ENCODE assay signal across 12 cellular contexts in the genomic region with DNA sequence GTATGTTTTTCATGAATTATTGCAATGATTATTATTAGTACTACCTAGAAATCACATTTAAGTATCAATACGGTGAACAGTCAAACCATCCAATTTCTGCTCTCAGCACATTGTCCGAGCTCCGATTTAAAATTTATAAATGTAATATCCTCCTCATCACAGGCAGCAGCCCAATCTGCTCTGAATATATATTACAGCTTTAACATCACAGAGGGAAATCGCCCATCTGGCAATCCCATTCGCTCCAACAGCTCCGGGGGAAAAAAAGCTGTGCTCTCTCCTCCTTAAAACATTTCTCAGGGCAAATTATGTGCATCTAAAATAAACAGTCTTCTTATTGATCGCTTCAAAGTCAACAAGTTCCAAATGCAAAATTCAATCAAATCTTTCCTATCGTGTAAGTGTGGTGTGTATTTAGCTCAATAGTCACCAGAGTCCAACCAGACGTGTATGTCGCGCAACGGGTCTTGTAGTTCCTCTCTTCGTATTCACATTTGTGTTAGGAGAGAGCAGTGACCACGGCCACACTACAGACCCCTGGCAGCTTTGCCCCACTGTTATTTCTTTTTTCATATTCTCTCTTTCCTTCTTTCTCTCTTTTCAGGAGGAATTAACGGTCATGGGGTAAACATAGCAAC. TPM values are rescaled to one million over a fixed set of nuclear protein-coding genes. Genes with fewer than 3 reads are reported as not detected.
DNase-seq lines count a peak whose midpoint lies in the region; ATAC-seq, FAIRE-seq and TF ChIP-seq lines count a peak whose summit lies in the region.
"Had no signal": no experiment of that assay in that cellular context is flagged by ENCODE, and none has a peak within 500 bp of the region (broad histone marks: within the 10 kb centered on the region; RNA-seq: fewer than 3 reads in every experiment).

No MANE protein-coding gene starts in this region.

- H3K4me1 ChIP-seq in PC-9 (replicated peaks; ENCODE audit: insufficient read depth): no peaks in the 10 kb centered on the region
- peaks cover 62% of the 10 kb centered on the region for H3K4me1 ChIP-seq in neural progenitor cell

- TSS peak; percentile 23 for BruUV-seq in PC-9 (replicated peaks; lab: Mats Ljungman, UMichigan)

- H3K79me2 ChIP-seq in PC-9 (ENCODE audit: low read depth) (0 out of 2 replicates have a peak, but pooled peaks cover 5% of the 10 kb centered on the region), neural progenitor cell (ENCODE audit: low read depth) (peaks cover 73% of the 10 kb centered on the region)

- H4K20me1 ChIP-seq in PC-9 (ENCODE audit: insufficient read depth) (no peaks in the 10 kb centered on the region), neural progenitor cell (ENCODE audit: low read depth) (peaks cover 4% of the 10 kb centered on the region)

- peak overlapping the region; percentile 91 for H3K27ac Mint-ChIP-seq in neural progenitor cell
- no peak overlapping the region for H3K27ac Mint-ChIP-seq in activated naive CD4-positive, alpha-beta T cell treated with anti-CD3 and anti-CD28 coated beads, Interleukin-2, amount 10 ng/mL, durations not matched to agents 7 days and 5 days
- H3K27ac Mint-ChIP-seq: CD4-positive, CD25-positive, alpha-beta regulatory T cell; IgD-negative memory B cell had no signal

- no peaks in the 10 kb centered on the region for H3K27me3 ChIP-seq in PC-9 (ENCODE audit: insufficient read depth, low read depth)
- no peaks in the 10 kb centered on the region for H3K27me3 ChIP-seq in neural progenitor cell

- H3K36me3 Mint-ChIP-seq in neural progenitor cell: peaks cover under 1% of the 10 kb centered on the region
- no peaks in the 10 kb centered on the region for H3K36me3 Mint-ChIP-seq in activated naive CD4-positive, alpha-beta T cell treated with anti-CD3 and anti-CD28 coated beads, Interleukin-2, amount 10 ng/mL, durations not matched to agents 7 days and 5 days
- H3K36me3 Mint-ChIP-seq: CD4-positive, CD25-positive, alpha-beta regulatory T cell; IgD-negative memory B cell had no signal

- peak overlapping the region; percentile 24 for H3K9ac ChIP-seq in neural progenitor cell

- H3K9me2 ChIP-seq in PC-9 (ENCODE audit: insufficient read depth): no peaks in the 10 kb centered on the region

- H3K4me2 ChIP-seq in PC-9 (no peak overlapping the region), neural progenitor cell (peak overlapping the region; percentile 95)

- FAIRE-seq in GM12891 (lab: Jason Lieb, UNC): no peak
- FAIRE-seq: TTC549 had no signal

- DNase-seq in AG09309 (ENCODE audit: low read depth) (no peak), PC-9 (no peak), fibroblast of pulmonary artery (ENCODE audit: low read depth) (peak; percentile 14), neural progenitor cell (ENCODE audit: low spot score) (no peak), left colon (no peak), GM12891 (ENCODE audit: insufficient read length, low spot score) (no peak)
- no peak for DNase-seq in activated naive CD4-positive, alpha-beta T cell treated with anti-CD3 and anti-CD28 coated beads, Interleukin-2, amount 10 ng/mL, durations not matched to agents 7 days and 5 days
- DNase-seq: CD4-positive, CD25-positive, alpha-beta regulatory T cell; cerebellar nuclear complex had no signal

- CTCF ChIA-PET in PC-9 (lab: Charles Lee): interaction anchor here (0.7 kb wide), 1 partner anchor 21 kb away, joined by 3 read pairs; no protein-coding TSS in a partner anchor
- CTCF ChIA-PET in activated naive CD4-positive, alpha-beta T cell treated with anti-CD3 and anti-CD28 coated beads, Interleukin-2, amount 10 ng/mL, durations not matched to agents 7 days and 5 days (lab: Charles Lee): interaction anchor here (0.7 kb wide), 1 partner anchor 16 kb away, joined by 3 read pairs; no protein-coding TSS in a partner anchor

- H3K27ac ChIP-seq in PC-9 (no peak overlapping the region), neural progenitor cell (peak overlapping the region; percentile 36)

- no peaks in the 10 kb centered on the region for H3K9me3 Mint-ChIP-seq in neural progenitor cell
- H3K9me3 Mint-ChIP-seq in activated naive CD4-positive, alpha-beta T cell treated with anti-CD3 and anti-CD28 coated beads, Interleukin-2, amount 10 ng/mL, durations not matched to agents 7 days and 5 days: no peaks in the 10 kb centered on the region

- H3K4me3 ChIP-seq in AG09309 (ENCODE audit: control insufficient read depth, low read depth, low read length) (peak overlapping the region; percentile 90), PC-9 (no peak overlapping the region), fibroblast of pulmonary artery (replicated peaks; ENCODE audit: low read depth, low read length) (peak overlapping the region; percentile 79), neural progenitor cell (peak overlapping the region; percentile 92)

- H2AFZ ChIP-seq in PC-9: no peak overlapping the region
- H2AFZ ChIP-seq in neural progenitor cell (replicated peaks): no peak overlapping the region

- POLR2A ChIA-PET in PC-9 (lab: Charles Lee; ENCODE audit: unreplicated experiment): no interaction called here

- H3K4me1 Mint-ChIP-seq in neural progenitor cell: peaks cover 41% of the 10 kb centered on the region
- no peaks in the 10 kb centered on the region for H3K4me1 Mint-ChIP-seq in activated naive CD4-positive, alpha-beta T cell treated with anti-CD3 and anti-CD28 coated beads, Interleukin-2, amount 10 ng/mL, durations not matched to agents 7 days and 5 days
- H3K4me1 Mint-ChIP-seq: CD4-positive, CD25-positive, alpha-beta regulatory T cell had no signal

- intact Hi-C loops in PC-9 (cut with micrococcal nuclease; ENCODE audit: unreplicated experiment) (loop anchor here (10.0 kb wide), 1 partner anchor 691 kb away; no protein-coding TSS in a partner anchor), left colon (cut with DNase I, micrococcal nuclease) (no loop called here)

- no peak for TF ChIP-seq CTCF in AG09309 (IDR thresholded peaks at IDR 0.05; ENCODE audit: control insufficient read depth, insufficient read depth, low read depth, low read length, missing control alignments)
- TF ChIP-seq CTCF in PC-9 (conservative IDR thresholded peaks at IDR 0.05): no peak
- TF ChIP-seq CTCF in fibroblast of pulmonary artery (IDR thresholded peaks at IDR 0.05; ENCODE audit: low read length, missing control alignments): no peak
- no peak for TF ChIP-seq CTCF in neural progenitor cell (IDR thresholded peaks at IDR 0.05)

- H3K9me3 ChIP-seq in PC-9 (ENCODE audit: insufficient read depth, low read depth) (no peaks in the 10 kb centered on the region), neural progenitor cell (ENCODE audit: low read depth) (no peaks in the 10 kb centered on the region)

- H3F3A ChIP-seq in PC-9 (ENCODE audit: insufficient read depth, low read depth) (no peaks in the 10 kb centered on the region), neural progenitor cell (ENCODE audit: low read depth) (peaks cover 28% of the 10 kb centered on the region)

- ATAC-seq in left colon: no peak
- no peak for ATAC-seq in HG03025 (IDR thresholded peaks at IDR 0.05; ENCODE audit: low FRiP score, unreplicated experiment)

- peak overlapping the region; percentile 94 for H3K4me3 Mint-ChIP-seq in neural progenitor cell
- no peak overlapping the region for H3K4me3 Mint-ChIP-seq in activated naive CD4-positive, alpha-beta T cell treated with anti-CD3 and anti-CD28 coated beads, Interleukin-2, amount 10 ng/mL, durations not matched to agents 7 days and 5 days
- H3K4me3 Mint-ChIP-seq: CD4-positive, CD25-positive, alpha-beta regulatory T cell; IgD-negative memory B cell had no signal

- TF ChIP-seq POLR2A in GM12891 (IDR thresholded peaks at IDR 0.05; ENCODE audit: low read depth, low read length): no peak

- peaks cover 2% of the 10 kb centered on the region for H3K27me3 Mint-ChIP-seq in neural progenitor cell (ENCODE audit: insufficient read depth, low read depth)
- H3K27me3 Mint-ChIP-seq in activated naive CD4-positive, alpha-beta T cell treated with anti-CD3 and anti-CD28 coated beads, Interleukin-2, amount 10 ng/mL, durations not matched to agents 7 days and 5 days: peaks cover 32% of the 10 kb centered on the region

- no peaks in the 10 kb centered on the region for H3K36me3 ChIP-seq in PC-9 (ENCODE audit: low read depth)
- no peaks in the 10 kb centered on the region for H3K36me3 ChIP-seq in neural progenitor cell

TF ChIP-seq in GM12891, 5 proteins besides CTCF, POLR2A, EP300 and RAD21:
- TF ChIP-seq TAF1 (IDR thresholded peaks at IDR 0.05; ENCODE audit: low read depth, low read length): no peak
- TF ChIP-seq PAX5 (IDR thresholded peaks at IDR 0.05; ENCODE audit: insufficient read depth, low read length, severe bottlenecking): no peak
- no peak for TF ChIP-seq POLR2AphosphoS5 (IDR thresholded peaks at IDR 0.05; ENCODE audit: low read depth, low read length)
- no peak for TF ChIP-seq POU2F2 (IDR thresholded peaks at IDR 0.05; ENCODE audit: low read depth, low read length)
- no peak for TF ChIP-seq SPI1 (IDR thresholded peaks at IDR 0.05; ENCODE audit: low read depth, low read length)
TF ChIP-seq in GM12891: peak in this region for 0.

RNA-seq across cellular contexts. Expression of a gene that starts 2.4 kb away (rescaled TPM):
- 3.1 and 7.4 TPM in 2 replicates for total RNA-seq in PC-9 (2021)
- total RNA-seq in neural progenitor cell (ENCODE audit: low replicate concordance): 27.7 and 41.1 TPM in 2 replicates
- 1 to 10 TPM in 1 of 2 donors, under 1 TPM in 1; 0.79 to 1.5 TPM for total RNA-seq in left colon
- polyA plus RNA-seq in GM12891 (2012; ENCODE audit: low read depth, missing spikeins): not detected
- total RNA-seq: CD4-positive, CD25-positive, alpha-beta regulatory T cell had no signal
- polyA plus RNA-seq: CD4-positive, CD25-positive, alpha-beta regulatory T cell; IgD-negative memory B cell had no signal
